8 cellular contexts compared by ENCODE assay signal in the genomic region with DNA sequence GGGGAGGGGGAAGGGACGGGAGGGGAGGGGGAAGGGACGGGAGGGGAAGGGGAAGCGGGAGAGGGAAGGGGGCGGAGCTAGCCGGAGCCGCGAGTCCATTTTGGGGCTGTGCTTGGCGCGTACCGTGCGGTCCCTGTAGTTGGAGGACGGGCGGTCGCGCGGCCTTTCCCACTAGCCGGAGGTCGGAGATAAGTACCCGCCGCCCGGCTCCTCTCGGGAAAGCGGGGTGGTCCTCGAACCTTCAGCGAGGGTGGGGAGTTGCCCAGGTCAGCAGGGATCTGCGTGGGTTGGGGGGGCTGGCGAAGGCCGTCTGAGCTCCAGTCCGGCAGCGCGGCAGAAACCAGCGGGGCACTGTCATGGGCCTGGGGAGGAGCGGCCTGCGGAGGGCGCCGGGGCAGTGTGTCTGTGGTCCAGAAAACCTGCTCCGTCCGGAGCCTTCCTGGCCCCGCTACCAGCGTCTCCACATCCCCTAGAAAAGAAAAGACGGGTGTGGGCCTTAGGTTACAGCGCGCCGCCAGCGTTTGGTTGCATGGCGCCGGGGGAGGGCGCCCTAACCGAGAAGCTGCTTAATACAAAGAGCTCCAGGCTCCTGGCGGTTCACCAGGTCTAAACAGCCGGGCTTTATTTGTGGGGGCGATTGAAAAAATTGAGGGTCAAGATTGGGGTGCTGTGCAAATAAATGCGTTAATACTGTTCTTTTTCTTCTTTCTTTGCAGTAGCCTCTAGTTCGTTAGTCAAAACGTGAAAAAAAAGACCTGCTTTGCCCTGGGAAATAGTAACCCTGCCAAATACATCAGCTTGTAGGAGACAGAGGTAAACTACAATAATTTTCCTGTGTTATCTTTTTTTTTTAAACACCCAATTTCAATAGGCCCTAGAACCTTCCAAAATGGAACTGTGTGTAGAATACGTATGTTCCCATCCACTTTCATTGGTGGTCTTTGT. TPM values are rescaled to one million over a fixed set of nuclear protein-coding genes. Genes with fewer than 3 reads are reported as not detected.
DNase-seq lines count a peak whose midpoint lies in the region; ATAC-seq and TF ChIP-seq lines count a peak whose summit lies in the region.

TRIM13 (plus strand) TSS at position 92 of the 945 bp plus-strand sequence. CDS start 14,899 bp downstream, outside the sequence.

- DNase-seq in GM19240 (ENCODE audit: insufficient read length, low spot score) (peak; percentile 37), NCI-H748 (lab: John Stamatoyannopoulos, UW; ENCODE audit: unreplicated experiment) (peak; percentile 93), dorsolateral prefrontal cortex (peak; percentile 84 to 93 (median 90)), lower leg skin (ENCODE audit: low spot score in 2 of 2) (peak; percentile 87 to 98)
- DNase-seq in activated CD4-positive, alpha-beta memory T cell treated with anti-CD3 and anti-CD28 coated beads for 36 hours: peak; percentile 88
- DNase-seq in stimulated activated CD4-positive, alpha-beta T cell treated with anti-CD3 and anti-CD28 coated beads, Interleukin-4, amount 100 ng/mL, for 48 hours (ENCODE audit: low read depth in 2 of 2): peak; percentile 69 to 74

- ATAC-seq in HG03460 (IDR thresholded peaks at IDR 0.05; ENCODE audit: unreplicated experiment): peak; percentile 75

- no peaks in the 10 kb centered on the region for H3K9me3 Mint-ChIP-seq in activated CD4-positive, alpha-beta memory T cell treated with anti-CD3 and anti-CD28 coated beads for 36 hours

- H3K4me3 Mint-ChIP-seq in activated CD4-positive, alpha-beta memory T cell treated with anti-CD3 and anti-CD28 coated beads for 36 hours: peak within 1 kb of the TSS; percentile 81

- H3K4me3 ChIP-seq in dorsolateral prefrontal cortex (peak within 1 kb of the TSS; percentile 69 to 98 (median 87)), lower leg skin (ENCODE audit: low read depth, poor library complexity, severe bottlenecking) (peak within 1 kb of the TSS; percentile 77)

- WGBS in lower leg skin, 2 donors: 1% methylated on average over 53 to 54 of the region's 56 CpGs

- H3K27ac ChIP-seq in C4-2B: peak within 1 kb of the TSS; percentile 92
- peak within 1 kb of the TSS; percentile 91 to 100 (median 99) for H3K27ac ChIP-seq in dorsolateral prefrontal cortex

- H3K27ac Mint-ChIP-seq in activated CD4-positive, alpha-beta memory T cell treated with anti-CD3 and anti-CD28 coated beads for 36 hours: peak within 1 kb of the TSS; percentile 86

- intact Hi-C loops in activated CD4-positive, alpha-beta memory T cell treated with anti-CD3 and anti-CD28 coated beads for 36 hours (cut with micrococcal nuclease): loop anchor here (1.0 to 5.0 kb wide), 8 partner anchors 61 to 1075 kb away; partner anchors contain the start of gene SPRYD7
- intact Hi-C loops in dorsolateral prefrontal cortex (cut with DNase I): loop anchor here (1.0 to 10.0 kb wide), 12 partner anchors 60 to 915 kb away; partner anchors contain the start of genes SPRYD7 (in 2 of the 2) and KPNA3 (in 1 of the 2)
- intact Hi-C loops in lower leg skin (cut with DNase I; ENCODE audit: low total_unique reads): loop anchor here (10.0 kb wide), 1 partner anchor 128 kb away; no protein-coding TSS in a partner anchor

- no peaks in the 10 kb centered on the region for H3K27me3 Mint-ChIP-seq in activated CD4-positive, alpha-beta memory T cell treated with anti-CD3 and anti-CD28 coated beads for 36 hours

- peaks cover 20% of the 10 kb centered on the region for H3K36me3 Mint-ChIP-seq in activated CD4-positive, alpha-beta memory T cell treated with anti-CD3 and anti-CD28 coated beads for 36 hours

- peak; percentile 88 for TF ChIP-seq CTCF in C4-2B (conservative IDR thresholded peaks at IDR 0.05)
- peak; percentile 51 to 92 (median 82) for TF ChIP-seq CTCF in dorsolateral prefrontal cortex (IDR thresholded peaks at IDR 0.05 in 54 of 56, conservative IDR thresholded peaks at IDR 0.05 in 2 of 56; ENCODE audit: low read depth in 1 of 56, partially characterized antibody in 56 of 56)
- no peak for TF ChIP-seq CTCF in lower leg skin (IDR thresholded peaks at IDR 0.05)

- CTCF ChIA-PET in activated CD4-positive, alpha-beta memory T cell treated with anti-CD3 and anti-CD28 coated beads for 36 hours (lab: Charles Lee): interaction anchor here (0.6 to 3.9 kb wide), 43 partner anchors 9 to 968 kb away, joined by 3 to 51 read pairs (median 4); partner anchors contain the start of genes KCNRG, KPNA3 and SPRYD7

- POLR2A ChIA-PET in activated CD4-positive, alpha-beta memory T cell treated with anti-CD3 and anti-CD28 coated beads for 36 hours (lab: Charles Lee): interaction anchor here (0.6 to 2.7 kb wide), 16 partner anchors 10 to 922 kb away, joined by 3 to 38 read pairs (median 4); partner anchors contain the start of gene SPRYD7

- H3K4me1 Mint-ChIP-seq in activated CD4-positive, alpha-beta memory T cell treated with anti-CD3 and anti-CD28 coated beads for 36 hours (ENCODE audit: low read depth): peaks cover 44% of the 10 kb centered on the region

- no peaks in the 10 kb centered on the region for H3K27me3 ChIP-seq in dorsolateral prefrontal cortex

- TF ChIP-seq POLR2A in lower leg skin (IDR thresholded peaks at IDR 0.05): peak in 1 of 2 donors; percentile 42

RNA-seq across cellular contexts. Expression of gene TRIM13, which starts in this region (rescaled TPM):
- 10 to 100 TPM in 1 of 2 experiments, 1 to 10 TPM in 1; 9.8 to 11.6 TPM for total RNA-seq in activated CD4-positive, alpha-beta memory T cell treated with anti-CD3 and anti-CD28 coated beads for 36 hours
- total RNA-seq in dorsolateral prefrontal cortex (10 to 100 TPM; 17.3 to 34.5 (median 23.6) TPM), lower leg skin (10 to 100 TPM; 19.4 to 39.2 (median 27.5) TPM)

Comparison
In these comparisons a context has a peak if more than half of its experiments do, and no peak if none do; other contexts are left out.
1. Peak in every context shown above with its lines: DNase-seq, ATAC-seq, H3K4me3 ChIP-seq and H3K27ac ChIP-seq.
2. CTCF ChIP-seq: peak in C4-2B (single experiment) and dorsolateral prefrontal cortex (56 of 56); none in lower leg skin (0 of 3).
3. DNase-seq: peak in every context shown above with its lines; median percentile 93 in NCI-H748; 92 in lower leg skin; 90 in dorsolateral prefrontal cortex; 88 in activated CD4-positive, alpha-beta memory T cell treated with anti-CD3 and anti-CD28 coated beads for 36 hours; 72 in stimulated activated CD4-positive, alpha-beta T cell treated with anti-CD3 and anti-CD28 coated beads, Interleukin-4, amount 100 ng/mL, for 48 hours; 37 in GM19240.